Comparison of ENCODE assay signal across 25 cellular contexts in genomic region chr11:102572537-102573220, GRCh38. TPM values are rescaled to one million over a fixed set of nuclear protein-coding genes. Genes with fewer than 3 reads are reported as not detected.
"Had no signal": no experiment of that assay in that cellular context is flagged by ENCODE, and none has a peak within 500 bp of the region (broad histone marks: within the 10 kb centered on the region; RNA-seq: fewer than 3 reads in every experiment).

No MANE protein-coding gene starts in this region.

- H3K27ac ChIP-seq: adrenal gland had no signal

- DNase-seq: activated CD4-positive, alpha-beta T cell treated with anti-CD3 and anti-CD28 coated beads for 48 hours; activated CD4-positive, alpha-beta T cell treated with anti-CD3 and anti-CD28 coated beads, Interleukin-2, amount 50 U/mL, for 4 hours; activated CD4-positive, CD25-positive, alpha-beta regulatory T cell treated with anti-CD3 and anti-CD28 coated beads, Interleukin-2, amount 50 U/mL, for 72 hours; activated CD8-positive, alpha-beta memory T cell treated with anti-CD3 and anti-CD28 coated beads, Interleukin-2, amount 50 U/mL, for 48 hours; activated CD8-positive, alpha-beta T cell treated with anti-CD3 and anti-CD28 coated beads, Interleukin-2, amount 10 ng/mL, durations not matched to agents 7 days and 5 days; activated naive CD4-positive, alpha-beta T cell treated with anti-CD3 and anti-CD28 coated beads, Interleukin-2, amount 50 U/mL, for 16 hours; activated naive CD8-positive, alpha-beta T cell treated with anti-CD3 and anti-CD28 coated beads, Interleukin-2, amount 10 ng/mL, durations not matched to agents 7 days and 5 days; activated T-cell treated with anti-CD3 and anti-CD28 coated beads, Interleukin-2, amount 50 U/mL, for 1 hour; adrenal gland; anterior cingulate cortex; cerebellar nuclear complex; KG1; MG63; NCI-H1105; NCI-H1436 treated with DMSO at 0.1 percent for 48 hours; NCI-H187; NCI-H2081; NCI-H510A treated with DMSO at 0.1 percent for 48 hours; PC-3; SIG-M5; T-helper 17 cell; T-helper 9 cell had no signal

- ATAC-seq: activated CD8-positive, alpha-beta T cell treated with anti-CD3 and anti-CD28 coated beads, Interleukin-2, amount 10 ng/mL, durations not matched to agents 7 days and 5 days; PC-3; T-helper 17 cell; WTC11 had no signal

- H3K27me3 ChIP-seq: adrenal gland, MG63 had no signal

- H3K4me1 ChIP-seq: adrenal gland had no signal

- H3K9me3 ChIP-seq: adrenal gland, MG63 had no signal

- H3K4me3 ChIP-seq: adrenal gland, MG63 had no signal

- H3K36me3 ChIP-seq: adrenal gland, MG63 had no signal

RNA-seq across cellular contexts. Expression of gene MMP7, which starts 42.1 kb away (rescaled TPM):
- total RNA-seq: activated CD8-positive, alpha-beta T cell treated with anti-CD3 and anti-CD28 coated beads, Interleukin-2, amount 10 ng/mL, durations not matched to agents 7 days and 5 days; activated naive CD8-positive, alpha-beta T cell treated with anti-CD3 and anti-CD28 coated beads, Interleukin-2, amount 10 ng/mL, durations not matched to agents 7 days and 5 days; cardiac septum; T-helper 17 cell had no signal
- polyA plus RNA-seq: adrenal gland had no signal

RNA-seq across cellular contexts. Expression of gene MMP20, which starts 52.5 kb away (rescaled TPM):
- total RNA-seq: activated CD8-positive, alpha-beta T cell treated with anti-CD3 and anti-CD28 coated beads, Interleukin-2, amount 10 ng/mL, durations not matched to agents 7 days and 5 days; activated naive CD8-positive, alpha-beta T cell treated with anti-CD3 and anti-CD28 coated beads, Interleukin-2, amount 10 ng/mL, durations not matched to agents 7 days and 5 days; adrenal gland; cardiac septum; LHCN-M2; PC-3; T-helper 17 cell; WTC11 had no signal
- polyA plus RNA-seq: adrenal gland had no signal
